9 cellular contexts compared by ENCODE assay signal in the genomic region with DNA sequence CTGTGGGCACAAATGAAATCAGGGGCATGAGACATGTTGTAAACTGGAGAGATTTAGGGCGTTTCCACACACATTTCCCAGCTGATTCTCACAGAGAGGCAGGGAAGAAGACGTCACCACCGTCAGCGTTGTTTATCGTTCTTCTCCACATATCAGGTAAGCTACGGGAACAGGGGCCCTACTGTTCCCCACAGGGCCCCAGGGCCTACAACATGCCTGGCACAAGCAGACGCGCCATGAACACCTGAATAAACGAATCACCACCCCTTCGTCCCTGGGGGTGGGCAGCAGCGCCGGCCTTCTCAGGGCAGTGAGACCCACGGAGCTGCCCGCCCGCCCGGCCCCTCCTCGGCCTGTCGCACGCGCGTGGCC. TPM values are rescaled to one million over a fixed set of nuclear protein-coding genes. Genes with fewer than 3 reads are reported as not detected.
DNase-seq lines count a peak whose midpoint lies in the region; ATAC-seq and TF ChIP-seq lines count a peak whose summit lies in the region.
"Had no signal": no experiment of that assay in that cellular context is flagged by ENCODE, and none has a peak within 500 bp of the region (broad histone marks: within the 10 kb centered on the region; RNA-seq: fewer than 3 reads in every experiment).

No MANE protein-coding gene starts in this region.

- H3K27ac ChIP-seq in HUES48 (ENCODE audit: low read depth, low read length): no peak overlapping the region
- no peak overlapping the region for H3K27ac ChIP-seq in subcutaneous abdominal adipose tissue (ENCODE audit: low read depth, low read length)

- POLR2A ChIA-PET in activated CD4-positive, alpha-beta T cell treated with anti-CD3 and anti-CD28 coated beads for 36 hours (lab: Charles Lee): interaction anchor here (0.6 kb wide), 1 partner anchor 31 kb away, joined by 5 read pairs; no protein-coding TSS in a partner anchor

- peak; percentile 29 for DNase-seq in activated CD4-positive, alpha-beta T cell treated with anti-CD3 and anti-CD28 coated beads for 36 hours
- DNase-seq in activated CD4-positive, alpha-beta T cell treated with anti-CD3 and anti-CD28 coated beads, Interleukin-2, amount 50 U/mL, for 48 hours: no peak
- DNase-seq in astrocyte of the cerebellum (ENCODE audit: low read depth): no peak
- DNase-seq in kidney epithelial cell (ENCODE audit: low read depth): no peak
- DNase-seq in stimulated activated naive CD4-positive, alpha-beta T cell treated with Interleukin-2 at 50 U/mL for 16 hours (lab: John Stamatoyannopoulos, UW): no peak
- DNase-seq: DND-41 had no signal

- no peaks in the 10 kb centered on the region; the same call in 1 of the 2 replicates for H3K27me3 ChIP-seq in HUES48 (ENCODE audit: control insufficient read depth, insufficient read depth, low read length)
- no peaks in the 10 kb centered on the region for H3K27me3 ChIP-seq in kidney epithelial cell (ENCODE audit: control insufficient read depth, insufficient read depth, low read length)
- H3K27me3 ChIP-seq in subcutaneous abdominal adipose tissue (ENCODE audit: control insufficient read depth in 5 of 5, insufficient read depth in 4 of 5, low read length in 5 of 5): no peaks in the 10 kb centered on the region

- TF ChIP-seq CTCF in astrocyte of the cerebellum (IDR thresholded peaks at IDR 0.05; ENCODE audit: low read depth, low read length, missing control alignments): no peak
- TF ChIP-seq CTCF in kidney epithelial cell (IDR thresholded peaks at IDR 0.05; ENCODE audit: insufficient read depth, low read length, poor library complexity, severe bottlenecking): no peak

- in situ Hi-C loops in astrocyte of the cerebellum (cut with HindIII; ENCODE audit: low sequenced_read_pairs): no loop called here

- H3K9ac ChIP-seq in HUES48 (ENCODE audit: low read depth, low read length) (no peak overlapping the region), subcutaneous abdominal adipose tissue (ENCODE audit: low read length in 5 of 5) (peak overlapping the region; percentile 82 to 97 (median 91))

- no peaks in the 10 kb centered on the region for H3K9me3 Mint-ChIP-seq in activated CD4-positive, alpha-beta T cell treated with anti-CD3 and anti-CD28 coated beads for 36 hours (ENCODE audit: low read depth)

- H3K4me3 Mint-ChIP-seq in activated CD4-positive, alpha-beta T cell treated with anti-CD3 and anti-CD28 coated beads for 36 hours: peak overlapping the region; percentile 87

- no peaks in the 10 kb centered on the region for H3K9me3 ChIP-seq in HUES48 (ENCODE audit: control insufficient read depth, insufficient read depth, low read length)
- H3K9me3 ChIP-seq in subcutaneous abdominal adipose tissue (ENCODE audit: control insufficient read depth in 5 of 5, low read length in 5 of 5): no peaks in the 10 kb centered on the region

- ATAC-seq in activated CD4-positive, alpha-beta T cell treated with anti-CD3 and anti-CD28 coated beads for 36 hours: peak; percentile 15
- ATAC-seq in GM18909 (IDR thresholded peaks at IDR 0.05; ENCODE audit: poor library complexity, unreplicated experiment): no peak

- H3K4me3 ChIP-seq in HUES48 (ENCODE audit: low read depth, low read length): peak overlapping the region; percentile 75
- H3K4me3 ChIP-seq in astrocyte of the cerebellum (ENCODE audit: low read depth, low read length): peak overlapping the region; percentile 58
- peak overlapping the region; percentile 93 for H3K4me3 ChIP-seq in kidney epithelial cell (ENCODE audit: low read depth, low read length)
- H3K4me3 ChIP-seq in subcutaneous abdominal adipose tissue (ENCODE audit: low read depth in 1 of 5, low read length in 5 of 5): peak overlapping the region; percentile 89 to 99 (median 94)

- H3K4me1 Mint-ChIP-seq in activated CD4-positive, alpha-beta T cell treated with anti-CD3 and anti-CD28 coated beads for 36 hours: peaks cover 23% of the 10 kb centered on the region

- H3K27me3 Mint-ChIP-seq in activated CD4-positive, alpha-beta T cell treated with anti-CD3 and anti-CD28 coated beads for 36 hours: no peaks in the 10 kb centered on the region

- H3K27ac Mint-ChIP-seq in activated CD4-positive, alpha-beta T cell treated with anti-CD3 and anti-CD28 coated beads for 36 hours: peak overlapping the region; percentile 90

- H3K36me3 Mint-ChIP-seq in activated CD4-positive, alpha-beta T cell treated with anti-CD3 and anti-CD28 coated beads for 36 hours (ENCODE audit: low read depth): peaks cover 11% of the 10 kb centered on the region

- CTCF ChIA-PET in activated CD4-positive, alpha-beta T cell treated with anti-CD3 and anti-CD28 coated beads for 36 hours (lab: Charles Lee): interaction anchor here (0.6 kb wide), 1 partner anchor 71 kb away, joined by 3 read pairs; no protein-coding TSS in a partner anchor

- H3K36me3 ChIP-seq in HUES48 (ENCODE audit: control insufficient read depth, insufficient read depth, low read length) (no peaks in the 10 kb centered on the region), kidney epithelial cell (ENCODE audit: control insufficient read depth, insufficient read depth, low read length) (no peaks in the 10 kb centered on the region), subcutaneous abdominal adipose tissue (ENCODE audit: control insufficient read depth in 5 of 5, insufficient read depth in 5 of 5, low read length in 5 of 5) (peaks cover 0 to 3% (median 0%) of the 10 kb centered on the region in 5 donors)

- intact Hi-C loops in activated CD4-positive, alpha-beta T cell treated with anti-CD3 and anti-CD28 coated beads for 36 hours (cut with DNase I, micrococcal nuclease): loop anchor here in 1 of 2 experiments (1.0 to 10.0 kb wide), 4 partner anchors 112 to 813 kb away; a partner anchor contains a TSS

- H3K4me1 ChIP-seq in HUES48 (ENCODE audit: control insufficient read depth, insufficient read depth, low read length) (peaks cover 13% of the 10 kb centered on the region), subcutaneous abdominal adipose tissue (ENCODE audit: control insufficient read depth in 5 of 5, insufficient read depth in 5 of 5, low read length in 5 of 5) (peaks cover 0 to 27% (median 17%) of the 10 kb centered on the region in 5 donors)

RNA-seq across cellular contexts. Expression of a gene that starts 0.3 kb away (rescaled TPM):
- under 1 TPM; 0.56 to 0.71 TPM for total RNA-seq in activated CD4-positive, alpha-beta T cell treated with anti-CD3 and anti-CD28 coated beads for 36 hours
- 1.7 and 2.3 TPM in 2 replicates for total RNA-seq in kidney epithelial cell

RNA-seq across cellular contexts. Expression of a gene that starts 50.5 kb away (rescaled TPM):
- under 1 TPM; 0.07 to 0.14 TPM for total RNA-seq in activated CD4-positive, alpha-beta T cell treated with anti-CD3 and anti-CD28 coated beads for 36 hours
- 1.4 and 1.8 TPM in 2 replicates for total RNA-seq in kidney epithelial cell
